In genomic region chr16:8675183-8676159, GRCh38 we compare ENCODE assay signal across 1 cellular context.
TF ChIP-seq lines count a peak whose summit lies in the region.

No MANE protein-coding gene starts in this region.

TF ChIP-seq in HepG2, 621 proteins besides CTCF, POLR2A, EP300 and RAD21 (continued from another document):
- TF ChIP-seq ZFP91 (CRISPR knock-in tag; IDR thresholded peaks at IDR 0.05; ENCODE audit: borderline replicate concordance) (no peak), XRCC5 (optimal IDR thresholded peaks at IDR 0.05; ENCODE audit: low read length) (peak; percentile 54), DPF2 (CRISPR knock-in tag; IDR thresholded peaks at IDR 0.05; ENCODE audit: borderline replicate concordance, low read depth) (peak; percentile 61; the same call in 1 of the 2 replicates), KDM5A (IDR thresholded peaks at IDR 0.05; ENCODE audit: borderline replicate concordance, low read length) (peak; percentile 30; the same call in 1 of the 2 replicates), TFAP4 (IDR thresholded peaks at IDR 0.05; ENCODE audit: borderline replicate concordance, low read depth) (peak; percentile 50; the same call in 1 of the 2 replicates), HNF4A (CRISPR knock-in tag; IDR thresholded peaks at IDR 0.05) (peak; percentile 44; the same call in 1 of the 2 replicates), ZSCAN12 (CRISPR knock-in tag; IDR thresholded peaks at IDR 0.05) (no peak), SRSF4 (IDR thresholded peaks at IDR 0.05; ENCODE audit: low read depth, low read length, poor library complexity, severe bottlenecking) (no peak), KAT8 (CRISPR knock-in tag; IDR thresholded peaks at IDR 0.05) (0 out of 2 replicates have a peak, but pooled peaks have one; percentile 15), PTBP1 (IDR thresholded peaks at IDR 0.05; ENCODE audit: low read depth, low read length, poor library complexity, severe bottlenecking) (peak; percentile 85), TCF7L2 (IDR thresholded peaks at IDR 0.05; ENCODE audit: low read depth, low read length) (0 out of 2 replicates have a peak, but pooled peaks have one; percentile 33), LCORL (IDR thresholded peaks at IDR 0.05) (no peak), LCORL (CRISPR knock-in tag; IDR thresholded peaks at IDR 0.05) (peak; percentile 17; the same call in 1 of the 2 replicates), NFKBIZ (CRISPR knock-in tag; IDR thresholded peaks at IDR 0.05) (peak; percentile 82; the same call in 1 of the 2 replicates), SAP130 (CRISPR knock-in tag; IDR thresholded peaks at IDR 0.05; ENCODE audit: low read depth) (peak; percentile 82), ATF3 (CRISPR knock-in tag; IDR thresholded peaks at IDR 0.05) (0 out of 2 replicates have a peak, but pooled peaks have one; percentile 23), MEF2D (CRISPR knock-in tag; IDR thresholded peaks at IDR 0.05) (peak; percentile 89; the same call in 1 of the 2 replicates), PCBP2 (optimal IDR thresholded peaks at IDR 0.05; ENCODE audit: low read depth, low read length, poor library complexity, severe bottlenecking) (peak; percentile 44), NFIC (IDR thresholded peaks at IDR 0.05; ENCODE audit: low read length) (peak; percentile 94), PCBP1 (IDR thresholded peaks at IDR 0.05; ENCODE audit: borderline replicate concordance, low read depth, low read length) (0 out of 2 replicates have a peak, but pooled peaks have one; percentile 25), FOXA1 (IDR thresholded peaks at IDR 0.05) (no peak), FOXA1 (CRISPR knock-in tag; IDR thresholded peaks at IDR 0.05) (peak; percentile 61; the same call in 1 of the 2 replicates), HOXD1 (CRISPR knock-in tag; IDR thresholded peaks at IDR 0.05) (0 out of 2 replicates have a peak, but pooled peaks have one; percentile 36), XBP1 (CRISPR knock-in tag; IDR thresholded peaks at IDR 0.05) (no peak), ZNF101 (CRISPR knock-in tag; IDR thresholded peaks at IDR 0.05; ENCODE audit: borderline replicate concordance, low read depth) (no peak), ZBTB38 (CRISPR knock-in tag; IDR thresholded peaks at IDR 0.05) (no peak; the same call in 1 of the 2 replicates), ZNF781 (CRISPR knock-in tag; IDR thresholded peaks at IDR 0.05; ENCODE audit: borderline replicate concordance, not compliant biosample characterization) (peak; percentile 34), ZNF142 (CRISPR knock-in tag; IDR thresholded peaks at IDR 0.05) (0 out of 2 replicates have a peak, but pooled peaks have one; percentile 27), BRD4 (CRISPR knock-in tag; IDR thresholded peaks at IDR 0.05) (0 out of 2 replicates have a peak, but pooled peaks have one; percentile 33), MLX (CRISPR knock-in tag; IDR thresholded peaks at IDR 0.05) (0 out of 2 replicates have a peak, but pooled peaks have one; percentile 10), REST (IDR thresholded peaks at IDR 0.05; ENCODE audit: borderline replicate concordance in 1 of 2, low read depth in 1 of 2, low read length in 2 of 2) (0 out of 4 replicates have a peak, but pooled peaks of 1 of the 2 experiments have one; percentile 6), ASH2L (IDR thresholded peaks at IDR 0.05; ENCODE audit: insufficient read length, low read depth, low read length) (peak; percentile 46)
